In genomic region chr3:137121704-137122314, GRCh38 we compare ENCODE assay signal across 7 cellular contexts.
DNase-seq lines count a peak whose midpoint lies in the region; ATAC-seq and TF ChIP-seq lines count a peak whose summit lies in the region.

No MANE protein-coding gene starts in this region.

- no peaks in the 10 kb centered on the region for H3K9me3 ChIP-seq in SU-DHL-6 (ENCODE audit: insufficient read depth, low read length)
- no peaks in the 10 kb centered on the region for H3K9me3 ChIP-seq in thyroid gland
- no peaks in the 10 kb centered on the region for H3K9me3 ChIP-seq in ovary

- TF ChIP-seq EP300 in ovary (IDR thresholded peaks at IDR 0.05): no peak

- DNase-seq in EH (ENCODE audit: low read depth) (peak; percentile 35), KBM-7 (peak; percentile 51), head of caudate nucleus (peak in 25 of 42 donors; percentile 4 to 51 (median 33)), thyroid gland (peak; percentile 6 to 10), ovary (no peak)

- 29 to 31% methylated on average over 3 of the region's 3 CpGs for WGBS in thyroid gland, 2 donors
- 32 to 36% (median 36%) methylated on average over 3 of the region's 3 CpGs for WGBS in ovary, 3 donors

- in situ Hi-C loops in KBM-7 (cut with MboI; ENCODE audit: low pct_unique_long_range_greater_than_20kb, low sequenced_read_pairs): no loop called here

- no peak overlapping the region for H3K4me3 ChIP-seq in SU-DHL-6 (ENCODE audit: insufficient read depth, low read length, poor library complexity, severe bottlenecking)
- no peak overlapping the region for H3K4me3 ChIP-seq in thyroid gland (replicated peaks in 1 of 3)
- no peak overlapping the region for H3K4me3 ChIP-seq in ovary

- no peak overlapping the region for H3K9ac ChIP-seq in SU-DHL-6 (ENCODE audit: low read length)

- intact Hi-C loops in head of caudate nucleus (cut with DNase I): no loop called here
- intact Hi-C loops in thyroid gland (cut with DNase I): no loop called here
- intact Hi-C loops in ovary (cut with DNase I): no loop called here

- H3F3A ChIP-seq in SU-DHL-6 (ENCODE audit: insufficient read depth): no peaks in the 10 kb centered on the region

- no peak for TF ChIP-seq POLR2A in thyroid gland (IDR thresholded peaks at IDR 0.05)
- no peak for TF ChIP-seq POLR2A in ovary (IDR thresholded peaks at IDR 0.05)

- H4K20me1 ChIP-seq in SU-DHL-6 (ENCODE audit: low read depth, low read length): no peaks in the 10 kb centered on the region

- H3K27me3 ChIP-seq in SU-DHL-6 (ENCODE audit: low read length) (no peaks in the 10 kb centered on the region), thyroid gland (no peaks in the 10 kb centered on the region), ovary (no peaks in the 10 kb centered on the region)

- H3K27ac ChIP-seq in SU-DHL-6 (ENCODE audit: low read depth, low read length) (no peak overlapping the region), thyroid gland (no peak overlapping the region), ovary (no peak overlapping the region)

- peak; percentile 67 for ATAC-seq in GM19452 (IDR thresholded peaks at IDR 0.05; ENCODE audit: unreplicated experiment)

- H3K36me3 ChIP-seq in SU-DHL-6 (ENCODE audit: low read length) (no peaks in the 10 kb centered on the region), thyroid gland (no peaks in the 10 kb centered on the region), ovary (no peaks in the 10 kb centered on the region)

- no peaks in the 10 kb centered on the region for H3K79me2 ChIP-seq in SU-DHL-6 (ENCODE audit: insufficient read depth, low read length)

- H3K4me1 ChIP-seq in thyroid gland (no peaks in the 10 kb centered on the region), ovary (ENCODE audit: insufficient read depth) (no peaks in the 10 kb centered on the region)

- no peak overlapping the region for H3K4me2 ChIP-seq in SU-DHL-6 (ENCODE audit: low read depth, low read length, poor library complexity, severe bottlenecking)

- no peak overlapping the region for H2AFZ ChIP-seq in SU-DHL-6 (ENCODE audit: low read depth, low read length, severe bottlenecking)

- peak; percentile 71 for TF ChIP-seq CTCF in SU-DHL-6 (IDR thresholded peaks at IDR 0.05; ENCODE audit: insufficient read depth, low read length, poor library complexity, severe bottlenecking)
- TF ChIP-seq CTCF in thyroid gland (IDR thresholded peaks at IDR 0.05): peak in 2 of 6 experiments; percentile 12 to 37
- no peak for TF ChIP-seq CTCF in ovary (IDR thresholded peaks at IDR 0.05)

- H3K9me2 ChIP-seq in SU-DHL-6 (replicated peaks; ENCODE audit: insufficient read depth, low read length): no peaks in the 10 kb centered on the region

Comparison
In these comparisons a context has a peak if more than half of its experiments do, and no peak if none do; other contexts are left out.
1. DNase-seq: peak in EH (single experiment), KBM-7 (single experiment), head of caudate nucleus (25 of 42) and thyroid gland (2 of 2); none in ovary (0 of 5).